ENCODE assay signal across 33 cellular contexts in genomic region chr10:48626986-48627731, GRCh38. TPM values are rescaled to one million over a fixed set of nuclear protein-coding genes. Genes with fewer than 3 reads are reported as not detected.
"Had no signal": no experiment of that assay in that cellular context is flagged by ENCODE, and none has a peak within 500 bp of the region (broad histone marks: within the 10 kb centered on the region; RNA-seq: fewer than 3 reads in every experiment).

No MANE protein-coding gene starts in this region.

- H3K9me3 ChIP-seq: adrenal gland, body of pancreas, heart left ventricle, neutrophil, ovary, testis, transverse colon had no signal

- H3K4me1 ChIP-seq: adrenal gland, body of pancreas, testis, transverse colon had no signal

- H3K27ac ChIP-seq: adrenal gland, body of pancreas, cardiac muscle cell, coronary artery, heart left ventricle, neutrophil, ovary, testis, transverse colon had no signal

- H3K4me1 Mint-ChIP-seq: activated CD4-positive, alpha-beta T cell treated with anti-CD3 and anti-CD28 coated beads for 36 hours; activated naive CD8-positive, alpha-beta T cell treated with anti-CD3 and anti-CD28 coated beads for 36 hours; mesothelial cell of epicardium; nephron progenitor cell; T-cell had no signal

- H3K36me3 Mint-ChIP-seq: activated naive CD8-positive, alpha-beta T cell treated with anti-CD3 and anti-CD28 coated beads for 36 hours; mesothelial cell of epicardium; naive B cell; T-cell had no signal

- H3K36me3 ChIP-seq: adrenal gland, cardiac muscle cell, heart left ventricle, neutrophil, ovary, transverse colon had no signal

- DNase-seq: activated CD4-positive, alpha-beta T cell treated with anti-CD3 and anti-CD28 coated beads for 36 hours; activated CD4-positive, alpha-beta T cell treated with anti-CD3 and anti-CD28 coated beads, Interleukin-2, amount 50 U/mL, for 48 hours; activated CD4-positive, CD25-positive, alpha-beta regulatory T cell; activated CD8-positive, alpha-beta memory T cell treated with anti-CD3 and anti-CD28 coated beads, Interleukin-2, amount 50 U/mL, for 4 hours; activated effector memory CD4-positive, alpha-beta T cell treated with anti-CD3 and anti-CD28 coated beads, Interleukin-2, amount 50 U/mL, for 16 hours; activated naive CD4-positive, alpha-beta T cell treated with anti-CD3 and anti-CD28 coated beads for 36 hours; activated naive CD8-positive, alpha-beta T cell treated with anti-CD3 and anti-CD28 coated beads for 36 hours; activated T-cell treated with anti-CD3 and anti-CD28 coated beads, Interleukin-2, amount 50 U/mL, for 1 hour; adrenal gland; aorta; body of pancreas; foreskin fibroblast; heart left ventricle; left cardiac atrium; left ventricle myocardium superior; naive B cell; nephron progenitor cell; ovary; stimulated activated CD4-positive, alpha-beta T cell treated with anti-CD3 and anti-CD28 coated beads, Interleukin-15, amount 100 ng/mL, for 24 hours; stimulated activated CD4-positive, alpha-beta T cell treated with anti-CD3 and anti-CD28 coated beads, Interleukin-2, amount 100 ng/mL, for 24 hours; stimulated activated naive CD4-positive, alpha-beta T cell; T-cell; testis; transverse colon had no signal

- H3K27ac Mint-ChIP-seq: activated CD4-positive, alpha-beta T cell treated with anti-CD3 and anti-CD28 coated beads for 36 hours; activated naive CD4-positive, alpha-beta T cell treated with anti-CD3 and anti-CD28 coated beads for 36 hours; activated naive CD8-positive, alpha-beta T cell treated with anti-CD3 and anti-CD28 coated beads for 36 hours; activated T-helper 1 cell treated with anti-CD3 and anti-CD28 coated beads, Interleukin-12 subunit alpha, Interleukin-12 subunit beta, Interleukin-2, Interleukin-4 antibody, amounts not matched to agents 30 ng/mL and 10 ng/mL and 1 ng/mL, durations not matched to agents 14 hours and 24 hours and 36 hours; mesothelial cell of epicardium; nephron progenitor cell; progenitor cell of endocrine pancreas; T-cell had no signal

- H3K9me3 Mint-ChIP-seq: activated naive CD4-positive, alpha-beta T cell treated with anti-CD3 and anti-CD28 coated beads for 36 hours; activated naive CD8-positive, alpha-beta T cell treated with anti-CD3 and anti-CD28 coated beads for 36 hours; activated T-helper 1 cell treated with anti-CD3 and anti-CD28 coated beads, Interleukin-12 subunit alpha, Interleukin-12 subunit beta, Interleukin-2, Interleukin-4 antibody, amounts not matched to agents 30 ng/mL and 10 ng/mL and 1 ng/mL, durations not matched to agents 14 hours and 24 hours and 36 hours; mesothelial cell of epicardium; naive B cell; nephron progenitor cell; T-cell had no signal

- ATAC-seq: activated CD4-positive, alpha-beta T cell treated with anti-CD3 and anti-CD28 coated beads for 36 hours; body of pancreas; heart left ventricle; left cardiac atrium; left ventricle myocardium superior had no signal

- H3K4me3 Mint-ChIP-seq: activated CD4-positive, alpha-beta T cell treated with anti-CD3 and anti-CD28 coated beads for 36 hours; activated naive CD4-positive, alpha-beta T cell treated with anti-CD3 and anti-CD28 coated beads for 36 hours; activated naive CD8-positive, alpha-beta T cell treated with anti-CD3 and anti-CD28 coated beads for 36 hours; activated T-helper 1 cell treated with anti-CD3 and anti-CD28 coated beads, Interleukin-12 subunit alpha, Interleukin-12 subunit beta, Interleukin-2, Interleukin-4 antibody, amounts not matched to agents 30 ng/mL and 10 ng/mL and 1 ng/mL, durations not matched to agents 14 hours and 24 hours and 36 hours; mesothelial cell of epicardium; naive B cell; nephron progenitor cell; T-cell had no signal

- H3K27me3 ChIP-seq: adrenal gland, body of pancreas, heart left ventricle, neutrophil, ovary, testis, transverse colon had no signal

- H3K4me3 ChIP-seq: adrenal gland, body of pancreas, cardiac muscle cell, coronary artery, heart left ventricle, ovary, smooth muscle cell, testis, transverse colon had no signal

RNA-seq across cellular contexts. Expression of gene ARHGAP22, which starts 22.3 kb away (rescaled TPM):
- total RNA-seq: activated CD8-positive, alpha-beta memory T cell treated with anti-CD3 and anti-CD28 coated beads for 36 hours; activated naive CD4-positive, alpha-beta T cell treated with anti-CD3 and anti-CD28 coated beads for 36 hours; activated naive CD8-positive, alpha-beta T cell treated with anti-CD3 and anti-CD28 coated beads for 36 hours; T-helper 2 cell treated with Interferon-gamma antibody and Interleukin-4, amounts not matched to agents 100 ng/mL and 5 ng/mL, for 36 hours had no signal

RNA-seq across cellular contexts. Expression of gene WDFY4, which starts 57.5 kb away (rescaled TPM):
- total RNA-seq: cardiac muscle cell, smooth muscle cell had no signal
- polyA plus RNA-seq: cardiac muscle cell, smooth muscle cell had no signal
